ENCODE assay signal across 12 cellular contexts in the genomic region with DNA sequence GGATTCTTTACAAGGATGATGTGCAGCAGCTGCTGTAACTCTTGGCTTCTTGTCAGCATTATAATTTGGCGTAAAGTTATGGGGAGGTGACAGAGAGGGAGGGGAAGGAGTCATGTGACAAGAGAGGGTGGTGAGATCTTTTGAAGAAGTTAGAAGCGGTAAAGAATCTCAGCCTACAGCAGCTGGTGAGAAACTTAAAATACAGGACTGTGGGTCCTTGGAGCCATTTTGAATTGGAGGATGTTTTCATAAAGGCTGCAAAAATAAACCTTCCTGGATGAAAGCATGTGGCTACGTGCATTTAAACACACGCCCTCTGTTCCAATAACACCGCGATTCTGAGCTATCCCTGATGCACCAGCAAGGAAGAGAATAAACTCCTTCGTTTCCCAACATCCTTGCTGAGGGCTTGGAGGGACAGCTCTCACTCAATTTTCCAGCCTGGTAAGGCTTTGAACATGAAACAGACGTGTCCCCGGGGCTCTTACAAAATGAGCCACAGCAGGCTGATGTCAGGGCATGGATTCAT.
DNase-seq lines count a peak whose midpoint lies in the region; ATAC-seq, FAIRE-seq and TF ChIP-seq lines count a peak whose summit lies in the region.
"Had no signal": no experiment of that assay in that cellular context is flagged by ENCODE, and none has a peak within 500 bp of the region (broad histone marks: within the 10 kb centered on the region; RNA-seq: fewer than 3 reads in every experiment).

No MANE protein-coding gene starts in this region.

- WGBS in gastroesophageal sphincter (ENCODE audit: low coverage in 1 of 2), 2 donors, result 36 to 38% methylated on average over 8 to 9 of the region's 9 CpGs

- TF ChIP-seq EP300 in gastroesophageal sphincter (IDR thresholded peaks at IDR 0.05), result no peak

- H3K36me3 ChIP-seq in gastroesophageal sphincter (no peaks in the 10 kb centered on the region), skeletal muscle satellite cell (ENCODE audit: insufficient read depth, low read length) (no peaks in the 10 kb centered on the region)

- no peak for FAIRE-seq in frontal cortex (lab: Jason Lieb, UNC)
- FAIRE-seq: GM18507 had no signal

- H3K9ac ChIP-seq in skeletal muscle satellite cell (ENCODE audit: low read depth, low read length), result peak overlapping the region; percentile 82

- H3K9me3 ChIP-seq in gastroesophageal sphincter (no peaks in the 10 kb centered on the region), skeletal muscle satellite cell (replicated peaks; ENCODE audit: low read length) (no peaks in the 10 kb centered on the region)

- peaks cover 4 to 39% (median 15%) of the 10 kb centered on the region in 3 donors for H3K4me1 ChIP-seq in gastroesophageal sphincter
- peaks cover 75% of the 10 kb centered on the region for H3K4me1 ChIP-seq in skeletal muscle satellite cell (ENCODE audit: control insufficient read depth, insufficient read depth, low read length)

- H3K27ac ChIP-seq in gastroesophageal sphincter, result peak overlapping the region; percentile 21 to 76 (median 60)

- H3K4me2 ChIP-seq in skeletal muscle satellite cell (ENCODE audit: low read length), result peak overlapping the region; percentile 27

- H3K4me3 ChIP-seq in gastroesophageal sphincter (no peak overlapping the region), skeletal muscle satellite cell (ENCODE audit: low read length) (no peak overlapping the region)

- no peak for TF ChIP-seq CTCF in gastroesophageal sphincter (IDR thresholded peaks at IDR 0.05)

- TF ChIP-seq POLR2A in gastroesophageal sphincter (IDR thresholded peaks at IDR 0.05), result no peak

- ATAC-seq in gastroesophageal sphincter (no peak), HG03039 (IDR thresholded peaks at IDR 0.05; ENCODE audit: unreplicated experiment) (no peak)
- ATAC-seq: activated CD4-positive, alpha-beta T cell treated with anti-CD3 and anti-CD28 coated beads for 36 hours had no signal

- peak; percentile 16 for DNase-seq in NCI-H1105 (lab: John Stamatoyannopoulos, UW)
- DNase-seq in astrocyte of the hippocampus (ENCODE audit: low read depth, low spot score), result peak; percentile 46
- DNase-seq in frontal cortex (ENCODE audit: low spot score in 2 of 2), result no peak
- no peak for DNase-seq in mucosa of gallbladder (ENCODE audit: low spot score)
- DNase-seq: activated CD4-positive, alpha-beta T cell treated with anti-CD3 and anti-CD28 coated beads for 36 hours; activated gamma-delta T cell treated with Interleukin-2 at 50 U/mL for 16 hours; DMS153; NCI-H345 had no signal

- H3K27me3 ChIP-seq in gastroesophageal sphincter (no peaks in the 10 kb centered on the region), skeletal muscle satellite cell (ENCODE audit: control insufficient read depth, insufficient read depth, low read length) (no peaks in the 10 kb centered on the region)

Comparison
In these comparisons a context has a peak if more than half of its experiments do, and no peak if none do; other contexts are left out.
1. DNase-seq: peak in NCI-H1105 (single experiment) and astrocyte of the hippocampus (single experiment); none in frontal cortex (0 of 2) and mucosa of gallbladder (single experiment).